In genomic region chr5:82804151-82804690, GRCh38 we compare ENCODE assay signal across 17 cellular contexts.
DNase-seq lines count a peak whose midpoint lies in the region; FAIRE-seq and TF ChIP-seq lines count a peak whose summit lies in the region.
"Had no signal": no experiment of that assay in that cellular context is flagged by ENCODE, and none has a peak within 500 bp of the region (broad histone marks: within the 10 kb centered on the region; RNA-seq: fewer than 3 reads in every experiment).

No MANE protein-coding gene starts in this region.

- H4K8ac ChIP-seq in H9 (replicated peaks; ENCODE audit: insufficient read length, low read depth, low read length) = no peak overlapping the region
- no peak overlapping the region for H4K8ac ChIP-seq in neuronal stem cell (ENCODE audit: low read depth, low read length)

- H3K27me3 ChIP-seq in H9 (ENCODE audit: insufficient read depth, low read length) (no peaks in the 10 kb centered on the region), ectodermal cell (ENCODE audit: control insufficient read depth, insufficient read depth, low read length, poor library complexity, severe bottlenecking) (no peaks in the 10 kb centered on the region), neuronal stem cell (ENCODE audit: control insufficient read depth in 3 of 3, insufficient read depth in 3 of 3, low read depth in 1 of 3, low read length in 3 of 3) (no peaks in the 10 kb centered on the region), osteoblast (ENCODE audit: insufficient read depth, low read length) (no peaks in the 10 kb centered on the region)

- H2AK5ac ChIP-seq in H9 (ENCODE audit: insufficient read length, low read length) = no peak overlapping the region
- no peak overlapping the region for H2AK5ac ChIP-seq in neuronal stem cell (ENCODE audit: low read depth, low read length)

- no peaks in the 10 kb centered on the region for H3K36me3 ChIP-seq in ectodermal cell (ENCODE audit: control insufficient read depth, insufficient read depth, low read length)
- H3K36me3 ChIP-seq in neuronal stem cell (replicated peaks in 1 of 2; ENCODE audit: control insufficient read depth in 2 of 2, insufficient read depth in 2 of 2, low read length in 2 of 2) = no peaks in the 10 kb centered on the region
- H3K36me3 ChIP-seq in osteoblast (ENCODE audit: insufficient read depth, low read length) = no peaks in the 10 kb centered on the region

- H2BK5ac ChIP-seq in H9 (ENCODE audit: insufficient read length, low read length) = no peak overlapping the region
- H2BK5ac ChIP-seq in neuronal stem cell (ENCODE audit: low read length) = no peak overlapping the region

- FAIRE-seq in GM19239 (lab: Jason Lieb, UNC) = no peak
- FAIRE-seq: A204.1, G401.6, GM12891 had no signal

- H3K4me3 Mint-ChIP-seq in H9 = no peak overlapping the region; a peak in 1 of 5 replicates
- H3K4me3 Mint-ChIP-seq: B cell; CD4-positive, alpha-beta T cell had no signal

- H4K5ac ChIP-seq in H9 (ENCODE audit: insufficient read length, low read depth, low read length) = no peak overlapping the region

- H3K4me2 ChIP-seq in H9 (ENCODE audit: insufficient read depth, insufficient read length, low read length) = no peak overlapping the region
- H3K4me2 ChIP-seq in neuronal stem cell (ENCODE audit: insufficient read depth, low read length, poor library complexity, severe bottlenecking) = no peak overlapping the region
- no peak overlapping the region for H3K4me2 ChIP-seq in osteoblast (ENCODE audit: insufficient read depth, low read length)

- WGBS in H9 (ENCODE audit: extremely low coverage, insufficient read length, low lambda C conversion rate) = no CpG with 5 or more reads among the region's 3 CpGs
- WGBS in ectodermal cell, 2 experiments = 84 to 86% methylated on average over 3 of the region's 3 CpGs
- no CpG with 5 or more reads among the region's 3 CpGs for WGBS in neuronal stem cell (ENCODE audit: extremely low coverage in 2 of 2, insufficient read length in 2 of 2, insufficient replicate concordance in 1 of 2), 2 donors

- H3K4me1 Mint-ChIP-seq in H9 = peaks cover 8 to 10% of the 10 kb centered on the region in 2 experiments

- H3K4me1 ChIP-seq in H9 (ENCODE audit: insufficient read depth, low read length) (no peaks in the 10 kb centered on the region; the same call in 1 of the 2 replicates), ectodermal cell (ENCODE audit: control insufficient read depth, insufficient read depth, low read length) (no peaks in the 10 kb centered on the region), neuronal stem cell (ENCODE audit: control insufficient read depth in 2 of 2, insufficient read depth in 1 of 2, low read depth in 1 of 2, low read length in 2 of 2) (peaks cover 0 to under 1% of the 10 kb centered on the region in 2 donors), osteoblast (ENCODE audit: insufficient read depth, low read length) (no peaks in the 10 kb centered on the region)

- no peaks in the 10 kb centered on the region for H3K23me2 ChIP-seq in H9 (ENCODE audit: insufficient read length, low read depth, low read length, poor library complexity, severe bottlenecking)

- no peaks in the 10 kb centered on the region; a peak in 1 of 5 replicates for H3K9me3 Mint-ChIP-seq in H9
- H3K9me3 Mint-ChIP-seq: CD4-positive, alpha-beta T cell had no signal

- H3T11ph ChIP-seq in H9 (ENCODE audit: low read length) = no peak overlapping the region

- no peaks in the 10 kb centered on the region for H3K9me3 ChIP-seq in H9 (ENCODE audit: control insufficient read depth, low read depth, low read length)
- H3K9me3 ChIP-seq in ectodermal cell (ENCODE audit: control insufficient read depth, low read length) = no peaks in the 10 kb centered on the region
- H3K9me3 ChIP-seq in neuronal stem cell (replicated peaks in 1 of 2; ENCODE audit: control insufficient read depth in 2 of 2, insufficient read depth in 1 of 2, low read depth in 1 of 2, low read length in 2 of 2) = no peaks in the 10 kb centered on the region
- no peaks in the 10 kb centered on the region for H3K9me3 ChIP-seq in osteoblast (ENCODE audit: low read depth, low read length)

- H3K27ac ChIP-seq in H9 (ENCODE audit: insufficient read length, low read depth, low read length) (no peak overlapping the region), ectodermal cell (ENCODE audit: insufficient read depth, low read depth, low read length, poor library complexity, severe bottlenecking) (peak overlapping the region; percentile 12), neuronal stem cell (replicated peaks; ENCODE audit: low read length) (no peak overlapping the region), osteoblast (ENCODE audit: low read depth, low read length) (no peak overlapping the region)

- H4K20me1 ChIP-seq in H9 (ENCODE audit: control insufficient read depth, insufficient read depth, insufficient read length) (no peaks in the 10 kb centered on the region), osteoblast (ENCODE audit: insufficient read depth, low read length) (no peaks in the 10 kb centered on the region)

- H3K27me3 Mint-ChIP-seq in H9 (ENCODE audit: low read depth) = no peaks in the 10 kb centered on the region
- H3K27me3 Mint-ChIP-seq: B cell; CD4-positive, alpha-beta T cell had no signal

- H3K18ac ChIP-seq in H9 (ENCODE audit: insufficient read length, low read depth, low read length) (no peak overlapping the region), neuronal stem cell (ENCODE audit: low read length) (no peak overlapping the region)

- no peak overlapping the region for H2BK120ac ChIP-seq in H9 (ENCODE audit: low read depth, low read length, poor library complexity, severe bottlenecking)
- H2BK120ac ChIP-seq in neuronal stem cell (ENCODE audit: low read depth, low read length) = no peak overlapping the region

- H3K36me3 Mint-ChIP-seq in H9 (ENCODE audit: insufficient read depth in 1 of 3, low read depth in 3 of 3) = no peaks in the 10 kb centered on the region; a peak in 2 of 7 replicates

- no peak overlapping the region for H4K91ac ChIP-seq in H9 (ENCODE audit: insufficient read length, low read depth, low read length)
- no peak overlapping the region for H4K91ac ChIP-seq in neuronal stem cell (ENCODE audit: low read depth, low read length, poor library complexity)

- H2BK15ac ChIP-seq in H9 (ENCODE audit: low read depth, low read length) = no peak overlapping the region
- no peak overlapping the region for H2BK15ac ChIP-seq in neuronal stem cell (ENCODE audit: low read length)

- no peak overlapping the region for H2BK20ac ChIP-seq in H9 (ENCODE audit: low read depth, low read length, poor library complexity, severe bottlenecking)

- H3K56ac ChIP-seq in H9 (ENCODE audit: insufficient read length, low read depth, low read length) = no peak overlapping the region

- H2BK12ac ChIP-seq in H9 (ENCODE audit: insufficient read length, low read depth, low read length) (no peak overlapping the region), neuronal stem cell (ENCODE audit: low read length) (no peak overlapping the region)

- peak overlapping the region; percentile 21 to 41 (median 23); a peak in 2 of 7 replicates for H3K27ac Mint-ChIP-seq in H9
- H3K27ac Mint-ChIP-seq: B cell; CD4-positive, alpha-beta T cell had no signal

- DNase-seq in H9 (no peak), neuronal stem cell (ENCODE audit: low spot score) (no peak), mucosa of gallbladder (ENCODE audit: low spot score) (no peak), GM19239 (ENCODE audit: insufficient read length, low spot score) (no peak), osteoblast (ENCODE audit: insufficient read length, low spot score, missing footprints) (no peak)
- DNase-seq in stimulated activated naive CD4-positive, alpha-beta T cell (lab: John Stamatoyannopoulos, UW) = no peak
- DNase-seq: C1 segment of cervical spinal cord; Calu3; CD4-positive, alpha-beta T cell; DMS 273 treated with DMSO at 0.1 percent for 48 hours; DMS79; EL had no signal

- H3K14ac ChIP-seq in H9 (ENCODE audit: insufficient read depth, low read length) (no peak overlapping the region), neuronal stem cell (ENCODE audit: low read length) (no peak overlapping the region)

- TF ChIP-seq CTCF in H9 (conservative IDR thresholded peaks at IDR 0.05) (no peak), osteoblast (IDR thresholded peaks at IDR 0.05; ENCODE audit: extremely low read depth, low read depth, low read length) (no peak)

- no peak overlapping the region for H2AFZ ChIP-seq in H9 (ENCODE audit: low read length)
- peak overlapping the region; percentile 1 for H2AFZ ChIP-seq in neuronal stem cell (ENCODE audit: low read length)
- H2AFZ ChIP-seq in osteoblast (ENCODE audit: low read length) = no peak overlapping the region

- H3K79me2 ChIP-seq in H9 (ENCODE audit: insufficient read depth, low read length) (no peaks in the 10 kb centered on the region), osteoblast (ENCODE audit: insufficient read depth, low read length) (no peaks in the 10 kb centered on the region)

- H3K4ac ChIP-seq in H9 (ENCODE audit: low read depth, low read length) (no peak overlapping the region), neuronal stem cell (ENCODE audit: low read length) (no peak overlapping the region)

- H3K9ac ChIP-seq in H9 (ENCODE audit: extremely low read depth, insufficient read length, low read length) (no peak overlapping the region), neuronal stem cell (ENCODE audit: low read depth, low read length, poor library complexity) (no peak overlapping the region)

- no peak overlapping the region for H3K23ac ChIP-seq in H9 (ENCODE audit: insufficient read length, low read depth, low read length)
- H3K23ac ChIP-seq in neuronal stem cell (ENCODE audit: low read depth, low read length, poor library complexity) = no peak overlapping the region

- no peak overlapping the region for H3K4me3 ChIP-seq in ectodermal cell (ENCODE audit: insufficient read depth, low read depth, low read length)
- H3K4me3 ChIP-seq in neuronal stem cell (ENCODE audit: low read length in 2 of 2) = no peak overlapping the region
- no peak overlapping the region for H3K4me3 ChIP-seq in osteoblast (ENCODE audit: insufficient read depth, low read length)

- H3K79me1 ChIP-seq in H9 (ENCODE audit: insufficient read depth, low read depth, low read length, poor library complexity, severe bottlenecking) (no peaks in the 10 kb centered on the region), neuronal stem cell (ENCODE audit: low read depth, low read length) (no peaks in the 10 kb centered on the region)
